8 cellular contexts compared by ENCODE assay signal in genomic region chr19:41785653-41786052, GRCh38. TPM values are rescaled to one million over a fixed set of nuclear protein-coding genes. Genes with fewer than 3 reads are reported as not detected.
DNase-seq lines count a peak whose midpoint lies in the region; ATAC-seq and TF ChIP-seq lines count a peak whose summit lies in the region.

No MANE protein-coding gene starts in this region.

- peak; percentile 85 for TF ChIP-seq CTCF in DOHH2 (IDR thresholded peaks at IDR 0.05; ENCODE audit: low read depth, low read length, poor library complexity, severe bottlenecking)
- TF ChIP-seq CTCF in LNCAP (IDR thresholded peaks at IDR 0.05), result peak; percentile 62
- TF ChIP-seq CTCF in Panc1 (IDR thresholded peaks at IDR 0.05), result peak; percentile 88
- TF ChIP-seq CTCF in fibroblast of villous mesenchyme (IDR thresholded peaks at IDR 0.05; ENCODE audit: insufficient read depth, low read depth, low read length), result peak; percentile 83
- TF ChIP-seq CTCF in osteocyte (IDR thresholded peaks at IDR 0.05), result peak; percentile 84
- TF ChIP-seq CTCF in type B pancreatic cell (conservative IDR thresholded peaks at IDR 0.05), result peak; percentile 85

- POLR2A ChIA-PET in Panc1 (lab: Charles Lee), result no interaction called here

- ATAC-seq in Panc1 (peak; percentile 93), HG03439 (IDR thresholded peaks at IDR 0.05; ENCODE audit: unreplicated experiment) (no peak)
- ATAC-seq in activated T-cell treated with anti-CD3 and anti-CD28 coated beads, Interleukin-2, amount 50 U/mL, for 72 hours (replicated peaks in 1 of 2), result peak; percentile 92 to 94

- peaks cover 65% of the 10 kb centered on the region for H3K27me3 Mint-ChIP-seq in activated T-cell treated with anti-CD3 and anti-CD28 coated beads, Interleukin-2, amount 50 U/mL, for 72 hours (ENCODE audit: low read depth)
- H3K27me3 Mint-ChIP-seq in osteocyte (ENCODE audit: unreplicated experiment) (peaks cover 44% of the 10 kb centered on the region), type B pancreatic cell (peaks cover 42% of the 10 kb centered on the region)

- in situ Hi-C loops in Panc1 (cut with HindIII; ENCODE audit: low pct_unique_long_range_greater_than_20kb, low sequenced_read_pairs), result no loop called here

- H4K20me1 ChIP-seq in DOHH2 (ENCODE audit: control insufficient read depth, insufficient read depth, low read depth, low read length), result no peaks in the 10 kb centered on the region

- H3K36me3 ChIP-seq in DOHH2 (ENCODE audit: control insufficient read depth, low read length) (no peaks in the 10 kb centered on the region), Panc1 (ENCODE audit: control insufficient read depth, insufficient read depth, low read length) (no peaks in the 10 kb centered on the region)

- no peaks in the 10 kb centered on the region for H3K9me3 ChIP-seq in DOHH2 (ENCODE audit: control insufficient read depth, insufficient read depth, low read length)
- H3K9me3 ChIP-seq in Panc1 (ENCODE audit: control insufficient read depth, insufficient read depth, low read depth, low read length), result no peaks in the 10 kb centered on the region

- peak overlapping the region; percentile 24 for H3K4me2 ChIP-seq in DOHH2 (ENCODE audit: low read length)

- 0 out of 2 replicates have a peak, but pooled peaks cover 4% of the 10 kb centered on the region for H3F3A ChIP-seq in DOHH2 (ENCODE audit: control insufficient read depth, insufficient read depth)

- no peaks in the 10 kb centered on the region for H3K9me2 ChIP-seq in DOHH2 (replicated peaks; ENCODE audit: control insufficient read depth, low read length)

- H3K27ac ChIP-seq in DOHH2 (ENCODE audit: low read depth, low read length) (no peak overlapping the region), Panc1 (ENCODE audit: low read length) (no peak overlapping the region)

- H3K27me3 ChIP-seq in DOHH2 (ENCODE audit: control insufficient read depth, low read length) (peaks cover 38% of the 10 kb centered on the region), Panc1 (ENCODE audit: control insufficient read depth, insufficient read depth, low read length) (peaks cover 2% of the 10 kb centered on the region; the same call in 1 of the 2 replicates)

- CTCF ChIA-PET in Panc1 (lab: Charles Lee), result interaction anchor here (0.6 to 0.8 kb wide), 3 partner anchors 31 to 1225 kb away, joined by 4 to 7 read pairs (median 4); no protein-coding TSS in a partner anchor

- no TSS peak for BruUV-seq in Panc1 (replicated peaks; lab: Mats Ljungman, UMichigan)

- no peaks in the 10 kb centered on the region for H3K9me3 Mint-ChIP-seq in activated T-cell treated with anti-CD3 and anti-CD28 coated beads, Interleukin-2, amount 50 U/mL, for 72 hours
- H3K9me3 Mint-ChIP-seq in osteocyte (ENCODE audit: unreplicated experiment), result no peaks in the 10 kb centered on the region
- H3K9me3 Mint-ChIP-seq in type B pancreatic cell, result no peaks in the 10 kb centered on the region

- intact Hi-C loops in Panc1 (cut with micrococcal nuclease; ENCODE audit: unreplicated experiment), result loop anchor here (5.0 kb wide), 1 partner anchor 33 kb away; no protein-coding TSS in a partner anchor

- no peaks in the 10 kb centered on the region for H3K36me3 Mint-ChIP-seq in activated T-cell treated with anti-CD3 and anti-CD28 coated beads, Interleukin-2, amount 50 U/mL, for 72 hours (ENCODE audit: insufficient read depth in 2 of 2)
- H3K36me3 Mint-ChIP-seq in osteocyte (ENCODE audit: unreplicated experiment) (no peaks in the 10 kb centered on the region), type B pancreatic cell (no peaks in the 10 kb centered on the region)

- no peaks in the 10 kb centered on the region for H3K79me2 ChIP-seq in DOHH2 (ENCODE audit: control insufficient read depth, low read length)

- no peak overlapping the region for H3K27ac Mint-ChIP-seq in activated T-cell treated with anti-CD3 and anti-CD28 coated beads, Interleukin-2, amount 50 U/mL, for 72 hours
- H3K27ac Mint-ChIP-seq in osteocyte (ENCODE audit: unreplicated experiment) (no peak overlapping the region), type B pancreatic cell (no peak overlapping the region)

- H3K4me3 ChIP-seq in DOHH2 (ENCODE audit: low read length), result no peak overlapping the region
- H3K4me3 ChIP-seq in Panc1 (ENCODE audit: low read depth in 2 of 2, low read length in 2 of 2), result no peak overlapping the region
- H3K4me3 ChIP-seq in fibroblast of villous mesenchyme (ENCODE audit: low read depth, low read length), result no peak overlapping the region

- no peak for DNase-seq in Panc1 (ENCODE audit: low read depth, low spot score)
- peak; percentile 70 to 75 for DNase-seq in activated T-cell treated with anti-CD3 and anti-CD28 coated beads, Interleukin-2, amount 50 U/mL, for 72 hours
- DNase-seq in fibroblast of villous mesenchyme (ENCODE audit: low read depth), result peak; percentile 68
- DNase-seq in osteocyte (ENCODE audit: extremely low spot score, unreplicated experiment), result no peak
- no peak for DNase-seq in type B pancreatic cell (ENCODE audit: extremely low spot score, unreplicated experiment)

- H3K4me1 Mint-ChIP-seq in activated T-cell treated with anti-CD3 and anti-CD28 coated beads, Interleukin-2, amount 50 U/mL, for 72 hours (ENCODE audit: low read depth), result peaks cover 20% of the 10 kb centered on the region
- H3K4me1 Mint-ChIP-seq in osteocyte (ENCODE audit: unreplicated experiment) (no peaks in the 10 kb centered on the region), type B pancreatic cell (ENCODE audit: unreplicated experiment) (no peaks in the 10 kb centered on the region)

- H3K4me1 ChIP-seq in DOHH2 (ENCODE audit: control insufficient read depth, low read length), result peaks cover 11% of the 10 kb centered on the region; the same call in 1 of the 2 replicates
- 0 out of 2 replicates have a peak, but pooled peaks cover 3% of the 10 kb centered on the region for H3K4me1 ChIP-seq in Panc1 (ENCODE audit: control insufficient read depth, insufficient read depth, low read length)

- H3K4me3 Mint-ChIP-seq in activated T-cell treated with anti-CD3 and anti-CD28 coated beads, Interleukin-2, amount 50 U/mL, for 72 hours, result peak overlapping the region; percentile 15 to 25
- H3K4me3 Mint-ChIP-seq in osteocyte (ENCODE audit: unreplicated experiment) (no peak overlapping the region), type B pancreatic cell (no peak overlapping the region)

RNA-seq across cellular contexts. Expression of gene CEACAM3, which starts 10.7 kb away (rescaled TPM):
- total RNA-seq in Panc1 (2021; ENCODE audit: unreplicated experiment), result not detected
- polyA plus RNA-seq in Panc1 (2012; ENCODE audit: insufficient read length), result not detected
- not detected for total RNA-seq in activated T-cell treated with anti-CD3 and anti-CD28 coated beads, Interleukin-2, amount 50 U/mL, for 72 hours
- total RNA-seq in fibroblast of villous mesenchyme, result not detected in 2 replicates
- total RNA-seq in osteocyte, result not detected in 2 replicates
- total RNA-seq in type B pancreatic cell (ENCODE audit: low replicate concordance), result not detected in 2 replicates

RNA-seq across cellular contexts. Expression of gene CEACAM6, which starts 30.3 kb away (rescaled TPM):
- total RNA-seq in Panc1 (2021; ENCODE audit: unreplicated experiment), result 0.21 TPM
- polyA plus RNA-seq in Panc1 (2012; ENCODE audit: insufficient read length), result not detected
- total RNA-seq in activated T-cell treated with anti-CD3 and anti-CD28 coated beads, Interleukin-2, amount 50 U/mL, for 72 hours, result not detected
- not detected in 2 replicates for total RNA-seq in fibroblast of villous mesenchyme
- not detected in 2 replicates for total RNA-seq in osteocyte
- 29.8 and 76.1 TPM in 2 replicates for total RNA-seq in type B pancreatic cell (ENCODE audit: low replicate concordance)

RNA-seq across cellular contexts. Expression of gene LYPD4, which starts 58.8 kb away (rescaled TPM):
- total RNA-seq in Panc1 (2021; ENCODE audit: unreplicated experiment) (not detected), fibroblast of villous mesenchyme (not detected in 2 replicates), osteocyte (not detected in 2 replicates), type B pancreatic cell (ENCODE audit: low replicate concordance) (not detected in 2 replicates)
- polyA plus RNA-seq in Panc1 (2012; ENCODE audit: insufficient read length), result not detected
- not detected for total RNA-seq in activated T-cell treated with anti-CD3 and anti-CD28 coated beads, Interleukin-2, amount 50 U/mL, for 72 hours

RNA-seq across cellular contexts. Expression of gene DMRTC2, which starts 59.2 kb away (rescaled TPM):
- total RNA-seq in Panc1 (2021; ENCODE audit: unreplicated experiment) (not detected), fibroblast of villous mesenchyme (not detected in 2 replicates), osteocyte (not detected in 2 replicates), type B pancreatic cell (ENCODE audit: low replicate concordance) (not detected in 2 replicates)
- not detected for polyA plus RNA-seq in Panc1 (2012; ENCODE audit: insufficient read length)
- not detected for total RNA-seq in activated T-cell treated with anti-CD3 and anti-CD28 coated beads, Interleukin-2, amount 50 U/mL, for 72 hours

Comparison
In these comparisons a context has a peak if more than half of its experiments do, and no peak if none do; other contexts are left out.
1. DNase-seq: peak in activated T-cell treated with anti-CD3 and anti-CD28 coated beads, Interleukin-2, amount 50 U/mL, for 72 hours (2 of 2) and fibroblast of villous mesenchyme (single experiment); none in Panc1 (single experiment), osteocyte (single experiment) and type B pancreatic cell (single experiment).
2. H3K4me3 Mint-ChIP-seq: peak in activated T-cell treated with anti-CD3 and anti-CD28 coated beads, Interleukin-2, amount 50 U/mL, for 72 hours (2 of 2); none in osteocyte (single experiment) and type B pancreatic cell (single experiment).
3. RNA of gene CEACAM6, which starts 30.3 kb away (total RNA-seq): 29.8 to 76.1 TPM in type B pancreatic cell; 0.21 TPM in Panc1 (single experiment), not detected in activated T-cell treated with anti-CD3 and anti-CD28 coated beads, Interleukin-2, amount 50 U/mL, for 72 hours, not detected in fibroblast of villous mesenchyme and not detected in osteocyte; every median in the first group is over 10 times any median in the second.
4. Peak in every context shown above with its lines, with median percentiles within 50 percentile points of each other: CTCF ChIP-seq.